In the genomic region with DNA sequence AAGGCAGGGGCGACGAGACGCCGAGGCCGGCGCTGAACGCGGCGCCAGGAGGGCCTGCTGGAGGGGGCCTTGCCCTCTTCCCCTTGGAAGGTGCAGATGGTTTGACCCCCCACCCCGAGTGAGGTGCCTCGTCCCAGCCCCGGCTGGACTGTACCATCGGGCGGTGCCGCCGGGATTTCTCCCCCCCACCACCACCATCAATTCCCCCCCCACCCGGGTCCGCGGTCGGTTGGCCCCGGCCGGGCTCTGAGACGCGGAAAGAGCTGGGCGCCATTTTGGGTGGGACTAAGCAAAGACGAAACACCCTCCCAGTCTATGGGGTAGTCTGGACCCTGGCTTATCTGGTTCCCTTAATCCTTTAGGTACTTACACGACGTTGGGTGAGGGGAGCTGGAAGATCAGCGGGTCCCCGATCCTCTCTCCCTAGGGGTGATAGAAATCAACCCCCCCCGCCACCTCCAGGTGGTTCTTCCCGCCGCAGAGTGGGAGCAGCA, we compare ENCODE assay signal across 8 cellular contexts. TPM values are rescaled to one million over a fixed set of nuclear protein-coding genes. Genes with fewer than 3 reads are reported as not detected.
DNase-seq lines count a peak whose midpoint lies in the region; ATAC-seq lines count a peak whose summit lies in the region.

A gene with protein sequence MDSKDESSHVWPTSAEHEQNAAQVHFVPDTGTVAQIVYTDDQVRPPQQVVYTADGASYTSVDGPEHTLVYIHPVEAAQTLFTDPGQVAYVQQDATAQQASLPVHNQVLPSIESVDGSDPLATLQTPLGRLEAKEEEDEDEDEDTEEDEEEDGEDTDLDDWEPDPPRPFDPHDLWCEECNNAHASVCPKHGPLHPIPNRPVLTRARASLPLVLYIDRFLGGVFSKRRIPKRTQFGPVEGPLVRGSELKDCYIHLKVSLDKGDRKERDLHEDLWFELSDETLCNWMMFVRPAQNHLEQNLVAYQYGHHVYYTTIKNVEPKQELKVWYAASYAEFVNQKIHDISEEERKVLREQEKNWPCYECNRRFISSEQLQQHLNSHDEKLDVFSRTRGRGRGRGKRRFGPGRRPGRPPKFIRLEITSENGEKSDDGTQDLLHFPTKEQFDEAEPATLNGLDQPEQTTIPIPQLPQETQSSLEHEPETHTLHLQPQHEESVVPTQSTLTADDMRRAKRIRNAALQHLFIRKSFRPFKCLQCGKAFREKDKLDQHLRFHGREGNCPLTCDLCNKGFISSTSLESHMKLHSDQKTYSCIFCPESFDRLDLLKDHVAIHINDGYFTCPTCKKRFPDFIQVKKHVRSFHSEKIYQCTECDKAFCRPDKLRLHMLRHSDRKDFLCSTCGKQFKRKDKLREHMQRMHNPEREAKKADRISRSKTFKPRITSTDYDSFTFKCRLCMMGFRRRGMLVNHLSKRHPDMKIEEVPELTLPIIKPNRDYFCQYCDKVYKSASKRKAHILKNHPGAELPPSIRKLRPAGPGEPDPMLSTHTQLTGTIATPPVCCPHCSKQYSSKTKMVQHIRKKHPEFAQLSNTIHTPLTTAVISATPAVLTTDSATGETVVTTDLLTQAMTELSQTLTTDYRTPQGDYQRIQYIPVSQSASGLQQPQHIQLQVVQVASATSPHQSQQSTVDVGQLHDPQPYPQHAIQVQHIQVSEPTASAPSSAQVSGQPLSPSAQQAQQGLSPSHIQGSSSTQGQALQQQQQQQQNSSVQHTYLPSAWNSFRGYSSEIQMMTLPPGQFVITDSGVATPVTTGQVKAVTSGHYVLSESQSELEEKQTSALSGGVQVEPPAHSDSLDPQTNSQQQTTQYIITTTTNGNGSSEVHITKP (minus strand): TSS at position 484 of the 494 bp plus-strand sequence. CDS start 41,871 bp downstream, outside the sequence.

- H3K9me2 ChIP-seq in Karpas-422 (replicated peaks; ENCODE audit: insufficient read depth, low read length): no peaks in the 10 kb centered on the region

- H2AFZ ChIP-seq in Karpas-422 (ENCODE audit: low read length) (peak within 1 kb of the TSS; percentile 71; the same call in 1 of the 2 replicates), neuron (ENCODE audit: low read depth, low read length) (peak within 1 kb of the TSS; percentile 78)

- no peaks in the 10 kb centered on the region for H4K20me1 ChIP-seq in Karpas-422 (ENCODE audit: insufficient read depth, low read depth, low read length)

- H3K9ac ChIP-seq in Karpas-422 (ENCODE audit: low read length): peak within 1 kb of the TSS; percentile 89

- DNase-seq in Daoy (ENCODE audit: low read depth): peak; percentile 89
- peak; percentile 92 for DNase-seq in Karpas-422
- peak; percentile 68 for DNase-seq in SIG-M5 (lab: John Stamatoyannopoulos, UW)
- peak; percentile 93 for DNase-seq in activated gamma-delta T cell treated with Interleukin-2 at 50 U/mL for 16 hours
- DNase-seq in foreskin melanocyte: peak; percentile 86
- DNase-seq in substantia nigra (lab: John Stamatoyannopoulos, UW): peak; percentile 71 to 99 (median 92)

- peaks cover 29% of the 10 kb centered on the region for H3K4me1 ChIP-seq in Karpas-422 (ENCODE audit: low read length)
- H3K4me1 ChIP-seq in neuron (ENCODE audit: insufficient read depth, low read length): peaks cover 6% of the 10 kb centered on the region

- H3K79me2 ChIP-seq in Karpas-422 (ENCODE audit: low read length): peaks cover 32% of the 10 kb centered on the region

- H3K36me3 ChIP-seq in Karpas-422 (ENCODE audit: insufficient read depth, low read length): no peaks in the 10 kb centered on the region
- H3K36me3 ChIP-seq in neuron (ENCODE audit: insufficient read depth, low read length): no peaks in the 10 kb centered on the region

- H3K4me3 ChIP-seq in Karpas-422 (ENCODE audit: low read length) (peak within 1 kb of the TSS; percentile 83), neuron (ENCODE audit: low read length) (peak within 1 kb of the TSS; percentile 88)

- H3K9me3 ChIP-seq in Karpas-422 (ENCODE audit: low read length) (no peaks in the 10 kb centered on the region), neuron (ENCODE audit: low read length) (no peaks in the 10 kb centered on the region)

- H3K4me2 ChIP-seq in Karpas-422 (ENCODE audit: low read depth, low read length, poor library complexity, severe bottlenecking): peak within 1 kb of the TSS; percentile 94

- H3K27ac ChIP-seq in Karpas-422 (ENCODE audit: low read length) (peak within 1 kb of the TSS; percentile 92), substantia nigra (ENCODE audit: low read depth, low read length, poor library complexity, severe bottlenecking) (peak within 1 kb of the TSS; percentile 100)

- peak; percentile 37 for ATAC-seq in GM21786 (IDR thresholded peaks at IDR 0.05; ENCODE audit: unreplicated experiment)

- H3K27me3 ChIP-seq in Karpas-422 (ENCODE audit: low read length) (no peaks in the 10 kb centered on the region), neuron (ENCODE audit: insufficient read depth, low read length) (no peaks in the 10 kb centered on the region)

RNA-seq across cellular contexts. Expression of the gene that starts here (rescaled TPM):
- total RNA-seq in Daoy (2014; rRNA removed; shearing (Covaris generic)): 4.4 and 5.4 TPM in 2 replicates
- total RNA-seq in Karpas-422 (2014; rRNA removed; shearing (Covaris generic); ENCODE audit: low replicate concordance): 7.1 and 9.8 TPM in 2 replicates

Comparison
In these comparisons a context has a peak if more than half of its experiments do, and no peak if none do; other contexts are left out.
1. Peak in every context shown above with its lines: DNase-seq, ATAC-seq, H3K4me3 ChIP-seq and H3K27ac ChIP-seq.